27 cellular contexts compared by ENCODE assay signal in the genomic region with DNA sequence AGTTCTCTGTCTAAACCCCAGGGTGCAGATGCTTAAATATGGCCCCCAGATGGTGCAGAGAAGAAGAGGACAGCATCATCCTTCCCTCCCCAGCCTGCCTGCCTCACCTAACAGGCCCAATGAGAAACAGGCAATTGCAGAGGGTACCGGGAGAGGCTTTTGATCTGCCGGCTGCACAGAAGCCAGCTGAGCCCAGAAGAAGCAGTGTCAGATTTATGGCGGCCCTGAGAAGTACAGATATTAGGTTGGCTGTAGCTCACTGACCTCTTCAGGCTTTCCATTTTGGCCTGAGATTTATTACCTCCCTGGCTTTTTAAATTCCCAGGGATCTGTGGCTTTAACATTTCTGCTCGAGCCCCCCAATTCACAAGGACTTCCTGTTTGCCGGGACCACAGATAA.
"Had no signal": no experiment of that assay in that cellular context is flagged by ENCODE, and none has a peak within 500 bp of the region (broad histone marks: within the 10 kb centered on the region; RNA-seq: fewer than 3 reads in every experiment).

No MANE protein-coding gene starts in this region.

- ATAC-seq: heart right ventricle; left cardiac atrium; left lung; lower lobe of right lung; natural killer cell; sciatic nerve; stimulated activated effector memory CD8-positive, alpha-beta T cell treated with anti-CD3 and anti-CD28 coated beads, Interleukin-12 subunit alpha, Interleukin-12 subunit beta, amount 100 ng/mL, for 72 hours had no signal

- H2AFZ ChIP-seq: hepatocyte, parathyroid adenoma had no signal

- H3K4me1 Mint-ChIP-seq: naive B cell; natural killer cell; stimulated activated effector memory CD8-positive, alpha-beta T cell treated with anti-CD3 and anti-CD28 coated beads, Interleukin-12 subunit alpha, Interleukin-12 subunit beta, amount 100 ng/mL, for 72 hours had no signal

- H3K27ac ChIP-seq: heart right ventricle, hepatocyte, left lung, lower lobe of right lung, neutrophil, parathyroid adenoma, right atrium auricular region, skin epidermis, spleen, suprapubic skin, thoracic aorta, tibial artery, upper lobe of left lung, vagina had no signal

- H3K4me3 ChIP-seq: heart right ventricle, hepatocyte, left lung, lower lobe of right lung, right atrium auricular region, skin epidermis, spleen, suprapubic skin, thoracic aorta, tibial artery, upper lobe of left lung, vagina had no signal

- H3K27ac Mint-ChIP-seq: naive B cell; natural killer cell; stimulated activated effector memory CD8-positive, alpha-beta T cell treated with anti-CD3 and anti-CD28 coated beads, Interleukin-12 subunit alpha, Interleukin-12 subunit beta, amount 100 ng/mL, for 72 hours; stimulated activated naive CD8-positive, alpha-beta T cell treated with anti-CD3 and anti-CD28 coated beads, Interleukin-15, Interleukin-2, amounts not matched to agents 100 ng/mL and 50 ng/mL, for 24 hours had no signal

- DNase-seq: heart right ventricle; kidney glomerular epithelial cell; left cardiac atrium; left lung; lower lobe of right lung; mammary epithelial cell; mesenchymal stem cell; naive B cell; natural killer cell; occipital lobe; spleen; stimulated activated CD4-positive, alpha-beta T cell treated with anti-CD3 and anti-CD28 coated beads, Interleukin-4, amount 100 ng/mL, for 24 hours; stimulated activated naive CD4-positive, alpha-beta T cell; tibial artery; upper lobe of left lung had no signal

- H3K36me3 ChIP-seq: heart right ventricle, left lung, lower lobe of right lung, neutrophil, right atrium auricular region, spleen, suprapubic skin, thoracic aorta, tibial artery, upper lobe of left lung, vagina had no signal

- H3K9me3 ChIP-seq: heart right ventricle, left lung, lower lobe of right lung, neutrophil, right atrium auricular region, spleen, suprapubic skin, thoracic aorta, tibial artery, upper lobe of left lung, vagina had no signal

- H3K27me3 ChIP-seq: left lung, right atrium auricular region, suprapubic skin, tibial artery, upper lobe of left lung, vagina had no signal

- H3K9me3 Mint-ChIP-seq: natural killer cell; neural crest cell; stimulated activated effector memory CD8-positive, alpha-beta T cell treated with anti-CD3 and anti-CD28 coated beads, Interleukin-12 subunit alpha, Interleukin-12 subunit beta, amount 100 ng/mL, for 72 hours; stimulated activated naive CD8-positive, alpha-beta T cell treated with anti-CD3 and anti-CD28 coated beads, Interleukin-15, Interleukin-2, amounts not matched to agents 100 ng/mL and 50 ng/mL, for 24 hours had no signal

- H3K36me3 Mint-ChIP-seq: naive B cell; natural killer cell; stimulated activated effector memory CD8-positive, alpha-beta T cell treated with anti-CD3 and anti-CD28 coated beads, Interleukin-12 subunit alpha, Interleukin-12 subunit beta, amount 100 ng/mL, for 72 hours had no signal

- H3K27me3 Mint-ChIP-seq: naive B cell had no signal

- H3K9ac ChIP-seq: parathyroid adenoma had no signal

- H3K4me3 Mint-ChIP-seq: naive B cell; natural killer cell; neural crest cell; stimulated activated effector memory CD8-positive, alpha-beta T cell treated with anti-CD3 and anti-CD28 coated beads, Interleukin-12 subunit alpha, Interleukin-12 subunit beta, amount 100 ng/mL, for 72 hours; stimulated activated naive CD8-positive, alpha-beta T cell treated with anti-CD3 and anti-CD28 coated beads, Interleukin-15, Interleukin-2, amounts not matched to agents 100 ng/mL and 50 ng/mL, for 24 hours had no signal

- H3K79me2 ChIP-seq: hepatocyte, parathyroid adenoma had no signal

- H3K4me2 ChIP-seq: hepatocyte had no signal

- H3K4me1 ChIP-seq: heart right ventricle, left lung, lower lobe of right lung, parathyroid adenoma, tibial artery, upper lobe of left lung had no signal
